ENCODE assay signal across 25 cellular contexts in genomic region chr17:21078056-21078825, GRCh38. TPM values are rescaled to one million over a fixed set of nuclear protein-coding genes. Genes with fewer than 3 reads are reported as not detected.
A peak's percentile ranks its signal among the peaks of the same experiment; 100 is the strongest.
DNase-seq lines count a peak whose midpoint lies in the region; TF ChIP-seq lines count a peak whose summit lies in the region.
"Had no signal": no experiment of that assay in that cellular context is flagged by ENCODE, and none has a peak within 500 bp of the region (broad histone marks: within the 10 kb centered on the region; RNA-seq: fewer than 3 reads in every experiment).

No MANE protein-coding gene starts in this region.

- H3K4me3 ChIP-seq in BLaER1 (no peak overlapping the region), dorsolateral prefrontal cortex (peak overlapping the region in 38 of 59 donors; percentile 1 to 57 (median 22)), sigmoid colon (no peak overlapping the region), smooth muscle cell (no peak overlapping the region)
- H3K4me3 ChIP-seq in CD4-positive, alpha-beta memory T cell (ENCODE audit: low read length in 2 of 2) = no peak overlapping the region

- TF ChIP-seq EP300 in sigmoid colon (IDR thresholded peaks at IDR 0.05) = no peak

- H3K4me2 ChIP-seq in BLaER1 (peak overlapping the region; percentile 44), smooth muscle cell (no peak overlapping the region)

- no peaks in the 10 kb centered on the region for H3K36me3 ChIP-seq in BLaER1
- H3K36me3 ChIP-seq in sigmoid colon = no peaks in the 10 kb centered on the region
- H3K36me3 ChIP-seq in smooth muscle cell (ENCODE audit: low read depth) = no peaks in the 10 kb centered on the region
- no peaks in the 10 kb centered on the region for H3K36me3 ChIP-seq in CD4-positive, alpha-beta memory T cell (ENCODE audit: insufficient read depth, low read length)
- H3K36me3 ChIP-seq: BE2C had no signal

- no peaks in the 10 kb centered on the region for H3K36me3 Mint-ChIP-seq in CD4-positive, alpha-beta memory T cell

- CTCF ChIA-PET in CD4-positive, alpha-beta memory T cell (lab: Charles Lee; ENCODE audit: partially characterized antibody) = no interaction called here

- no peaks in the 10 kb centered on the region for H3K79me2 ChIP-seq in smooth muscle cell (ENCODE audit: low read depth)

- no peak overlapping the region for H3K9ac ChIP-seq in BLaER1
- H3K9ac ChIP-seq in smooth muscle cell (ENCODE audit: low read depth) = no peak overlapping the region

- POLR2A ChIA-PET in CD4-positive, alpha-beta memory T cell (lab: Charles Lee; ENCODE audit: partially characterized antibody) = no interaction called here

- TF ChIP-seq POLR2A in sigmoid colon (IDR thresholded peaks at IDR 0.05) = no peak

- no peak overlapping the region for H3K4me3 Mint-ChIP-seq in CD4-positive, alpha-beta memory T cell
- H3K4me3 Mint-ChIP-seq: CD4-positive, alpha-beta T cell had no signal

- no peak overlapping the region for H3K27ac Mint-ChIP-seq in CD4-positive, alpha-beta memory T cell
- H3K27ac Mint-ChIP-seq: CD4-positive, alpha-beta T cell had no signal

- no peaks in the 10 kb centered on the region for H3F3A ChIP-seq in smooth muscle cell (ENCODE audit: low read depth)

- no peak overlapping the region for H3K27ac ChIP-seq in BLaER1
- H3K27ac ChIP-seq in dorsolateral prefrontal cortex = peak overlapping the region in 39 of 59 donors; percentile 8 to 88 (median 44)
- peak overlapping the region in 3 of 4 donors; percentile 39 to 85 (median 82) for H3K27ac ChIP-seq in sigmoid colon
- H3K27ac ChIP-seq in smooth muscle cell (ENCODE audit: low read depth) = no peak overlapping the region
- H3K27ac ChIP-seq in CD4-positive, alpha-beta memory T cell (ENCODE audit: low read depth, low read length) = no peak overlapping the region
- H3K27ac ChIP-seq: RWPE1 had no signal

- H3K4me1 ChIP-seq in BLaER1 (peaks cover 15% of the 10 kb centered on the region), sigmoid colon (peaks cover 0 to 49% (median 39%) of the 10 kb centered on the region in 4 donors), smooth muscle cell (ENCODE audit: low read depth) (no peaks in the 10 kb centered on the region)
- H3K4me1 ChIP-seq in CD4-positive, alpha-beta memory T cell (ENCODE audit: insufficient read depth, low read length) = no peaks in the 10 kb centered on the region
- H3K4me1 ChIP-seq: BE2C, Caco-2 had no signal

- peak; percentile 38 for DNase-seq in NCI-H1694 (lab: John Stamatoyannopoulos, UW)
- peak in 1 of 10 donors; percentile 65 for DNase-seq in dorsolateral prefrontal cortex
- no peak for DNase-seq in sigmoid colon
- DNase-seq in smooth muscle cell (lab: John Stamatoyannopoulos, UW; ENCODE audit: unreplicated experiment) = no peak
- no peak for DNase-seq in CD4-positive, alpha-beta memory T cell
- no peak for DNase-seq in NCI-H2081 treated with DMSO at 0.1 percent for 48 hours (lab: John Stamatoyannopoulos, UW)
- DNase-seq: BE2C; Caco-2; CD4-positive, alpha-beta T cell; DMS 273 treated with DMSO at 0.1 percent for 48 hours; DND-41; GOT3; HCEC 1CT; KG1; NCI-H1092; NCI-H1436; NCI-H2029; NCI-H2171; NCI-H345; NCI-H524; NCI-H774; PC-3; SHP77 treated with DMSO at 0.1 percent for 48 hours had no signal

- no peaks in the 10 kb centered on the region for H4K20me1 ChIP-seq in BLaER1
- no peaks in the 10 kb centered on the region for H4K20me1 ChIP-seq in smooth muscle cell (ENCODE audit: low read depth)

- no peak for TF ChIP-seq CTCF in dorsolateral prefrontal cortex (IDR thresholded peaks at IDR 0.05 in 54 of 56, conservative IDR thresholded peaks at IDR 0.05 in 2 of 56; ENCODE audit: low read depth in 1 of 56, partially characterized antibody in 56 of 56)
- TF ChIP-seq CTCF in sigmoid colon (IDR thresholded peaks at IDR 0.05) = no peak
- TF ChIP-seq CTCF in smooth muscle cell (IDR thresholded peaks at IDR 0.05; ENCODE audit: borderline replicate concordance, insufficient read depth, poor library complexity, severe bottlenecking) = no peak

- no peak overlapping the region for H2AFZ ChIP-seq in smooth muscle cell (ENCODE audit: low read depth)

- intact Hi-C loops in dorsolateral prefrontal cortex (cut with DNase I) = loop anchor here in 1 of 2 donors (5.0 kb wide), 1 partner anchor 36 kb away; the partner anchor contains the start of gene USP22
- intact Hi-C loops in sigmoid colon (cut with DNase I) = loop anchor here (5.0 kb wide), 1 partner anchor 89 kb away; no protein-coding TSS in a partner anchor
- intact Hi-C loops in CD4-positive, alpha-beta memory T cell (cut with micrococcal nuclease) = no loop called here

- H3K9me3 Mint-ChIP-seq in CD4-positive, alpha-beta memory T cell = peaks cover 0 to 3% (median 0%) of the 10 kb centered on the region in 8 donors
- H3K9me3 Mint-ChIP-seq: CD4-positive, alpha-beta T cell had no signal

- no peaks in the 10 kb centered on the region for H3K27me3 ChIP-seq in BLaER1
- H3K27me3 ChIP-seq in dorsolateral prefrontal cortex = no peaks in the 10 kb centered on the region
- no peaks in the 10 kb centered on the region for H3K27me3 ChIP-seq in sigmoid colon
- H3K27me3 ChIP-seq in smooth muscle cell (ENCODE audit: low read depth) = no peaks in the 10 kb centered on the region
- H3K27me3 ChIP-seq in CD4-positive, alpha-beta memory T cell (ENCODE audit: insufficient read depth, low read length) = no peaks in the 10 kb centered on the region
- H3K27me3 ChIP-seq: BE2C had no signal

- peaks cover 18% of the 10 kb centered on the region for H3K9me3 ChIP-seq in BLaER1
- peaks cover 0 to 2% (median 0%) of the 10 kb centered on the region in 4 donors for H3K9me3 ChIP-seq in sigmoid colon
- no peaks in the 10 kb centered on the region for H3K9me3 ChIP-seq in smooth muscle cell (replicated peaks; ENCODE audit: low read depth)
- no peaks in the 10 kb centered on the region for H3K9me3 ChIP-seq in CD4-positive, alpha-beta memory T cell (ENCODE audit: control insufficient read depth in 1 of 2, low read length in 2 of 2)
- H3K9me3 ChIP-seq: BE2C, Caco-2 had no signal

- H3K27me3 Mint-ChIP-seq in CD4-positive, alpha-beta memory T cell = peaks cover 6% of the 10 kb centered on the region in 2 donors

- no peaks in the 10 kb centered on the region for H3K4me1 Mint-ChIP-seq in CD4-positive, alpha-beta memory T cell

- WGBS in sigmoid colon, 2 donors = 57 to 80% methylated on average over 11 of the region's 11 CpGs
- 84% methylated on average over 11 of the region's 11 CpGs for WGBS in smooth muscle cell (ENCODE audit: low lambda C conversion rate)

RNA-seq across cellular contexts. Expression of gene USP22, which starts 35.4 kb away (rescaled TPM):
- total RNA-seq in dorsolateral prefrontal cortex = 100 to 1,000 TPM; 223 to 385 (median 299) TPM
- total RNA-seq in sigmoid colon = 10 to 100 TPM; 68.8 to 84.2 (median 83.4) TPM
- polyA plus RNA-seq in sigmoid colon = 10 to 100 TPM; 25.2 to 71.2 (median 30.1) TPM
- 136 and 151 TPM in 2 replicates for total RNA-seq in smooth muscle cell
- polyA plus RNA-seq in smooth muscle cell = 79.3 and 85.1 TPM in 2 replicates
- total RNA-seq in CD4-positive, alpha-beta memory T cell = 100 to 1,000 TPM; 135 to 140 TPM
- 10 to 100 TPM; 14.4 to 37.7 TPM for polyA plus RNA-seq in CD4-positive, alpha-beta memory T cell

RNA-seq across cellular contexts. Expression of gene DHRS7B, which starts 48.5 kb away (rescaled TPM):
- total RNA-seq in dorsolateral prefrontal cortex = 10 to 100 TPM; 13.4 to 31.5 (median 21.3) TPM
- total RNA-seq in sigmoid colon = 10 to 100 TPM; 19.7 to 31.9 (median 27.0) TPM
- polyA plus RNA-seq in sigmoid colon = 10 to 100 TPM in 2 of 3 donors, 1 to 10 TPM in 1; 8.3 to 30.7 (median 14.4) TPM
- total RNA-seq in smooth muscle cell = 27.9 and 32.5 TPM in 2 replicates
- 30.0 and 36.8 TPM in 2 replicates for polyA plus RNA-seq in smooth muscle cell
- total RNA-seq in CD4-positive, alpha-beta memory T cell = 1 to 10 TPM; 8.2 to 9.5 TPM
- 10 to 100 TPM; 10.0 to 10.5 TPM for polyA plus RNA-seq in CD4-positive, alpha-beta memory T cell

Comparison
In these comparisons a context has a peak if more than half of its experiments do, and no peak if none do; other contexts are left out.
1. H3K27ac ChIP-seq: peak in dorsolateral prefrontal cortex (39 of 59) and sigmoid colon (3 of 4); none in BLaER1 (single experiment), smooth muscle cell (single experiment) and CD4-positive, alpha-beta memory T cell (single experiment).
2. H3K4me3 ChIP-seq: peak in dorsolateral prefrontal cortex (38 of 59); none in BLaER1 (single experiment), sigmoid colon (0 of 4), smooth muscle cell (single experiment) and CD4-positive, alpha-beta memory T cell (0 of 2).